In genomic region chr3:112456147-112456546, GRCh38 we compare ENCODE assay signal across 1 cellular context.
TF ChIP-seq lines count a peak whose summit lies in the region.

No MANE protein-coding gene starts in this region.

TF ChIP-seq in GM12878, 131 proteins besides CTCF, POLR2A, EP300 and RAD21 (continued from another document and continues in another):
- no peak for TF ChIP-seq ZBTB40 (IDR thresholded peaks at IDR 0.05; ENCODE audit: borderline replicate concordance)
- TF ChIP-seq PAX5 (IDR thresholded peaks at IDR 0.05; ENCODE audit: borderline replicate concordance, low read depth, low read length), result 0 out of 2 replicates have a peak, but pooled peaks have one; percentile 27
- peak; percentile 65 for TF ChIP-seq TCF12 (IDR thresholded peaks at IDR 0.05; ENCODE audit: low read depth, low read length)
- peak; percentile 98 for TF ChIP-seq ZNF24 (IDR thresholded peaks at IDR 0.05)
- no peak for TF ChIP-seq IRF4 (IDR thresholded peaks at IDR 0.05; ENCODE audit: low read depth, low read length)
- TF ChIP-seq, protein P1, sequence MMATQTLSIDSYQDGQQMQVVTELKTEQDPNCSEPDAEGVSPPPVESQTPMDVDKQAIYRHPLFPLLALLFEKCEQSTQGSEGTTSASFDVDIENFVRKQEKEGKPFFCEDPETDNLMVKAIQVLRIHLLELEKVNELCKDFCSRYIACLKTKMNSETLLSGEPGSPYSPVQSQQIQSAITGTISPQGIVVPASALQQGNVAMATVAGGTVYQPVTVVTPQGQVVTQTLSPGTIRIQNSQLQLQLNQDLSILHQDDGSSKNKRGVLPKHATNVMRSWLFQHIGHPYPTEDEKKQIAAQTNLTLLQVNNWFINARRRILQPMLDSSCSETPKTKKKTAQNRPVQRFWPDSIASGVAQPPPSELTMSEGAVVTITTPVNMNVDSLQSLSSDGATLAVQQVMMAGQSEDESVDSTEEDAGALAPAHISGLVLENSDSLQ (IDR thresholded peaks at IDR 0.05), result peak; percentile 29; the same call in 1 of the 2 replicates
- TF ChIP-seq SMC3 (IDR thresholded peaks at IDR 0.05; ENCODE audit: borderline replicate concordance, low read length), result peak; percentile 4; the same call in 1 of the 2 replicates
- TF ChIP-seq CUX1 (IDR thresholded peaks at IDR 0.05; ENCODE audit: insufficient replicate concordance, low read depth, low read length), result peak; percentile 90
- TF ChIP-seq RFX5 (IDR thresholded peaks at IDR 0.05; ENCODE audit: low read depth, low read length), result no peak
- peak; percentile 50 for TF ChIP-seq NR2F1 (conservative IDR thresholded peaks at IDR 0.05)
- TF ChIP-seq, protein P2, sequence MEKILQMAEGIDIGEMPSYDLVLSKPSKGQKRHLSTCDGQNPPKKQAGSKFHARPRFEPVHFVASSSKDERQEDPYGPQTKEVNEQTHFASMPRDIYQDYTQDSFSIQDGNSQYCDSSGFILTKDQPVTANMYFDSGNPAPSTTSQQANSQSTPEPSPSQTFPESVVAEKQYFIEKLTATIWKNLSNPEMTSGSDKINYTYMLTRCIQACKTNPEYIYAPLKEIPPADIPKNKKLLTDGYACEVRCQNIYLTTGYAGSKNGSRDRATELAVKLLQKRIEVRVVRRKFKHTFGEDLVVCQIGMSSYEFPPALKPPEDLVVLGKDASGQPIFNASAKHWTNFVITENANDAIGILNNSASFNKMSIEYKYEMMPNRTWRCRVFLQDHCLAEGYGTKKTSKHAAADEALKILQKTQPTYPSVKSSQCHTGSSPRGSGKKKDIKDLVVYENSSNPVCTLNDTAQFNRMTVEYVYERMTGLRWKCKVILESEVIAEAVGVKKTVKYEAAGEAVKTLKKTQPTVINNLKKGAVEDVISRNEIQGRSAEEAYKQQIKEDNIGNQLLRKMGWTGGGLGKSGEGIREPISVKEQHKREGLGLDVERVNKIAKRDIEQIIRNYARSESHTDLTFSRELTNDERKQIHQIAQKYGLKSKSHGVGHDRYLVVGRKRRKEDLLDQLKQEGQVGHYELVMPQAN (conservative IDR thresholded peaks at IDR 0.05), result no peak
- peak; percentile 92 for TF ChIP-seq MEF2A (IDR thresholded peaks at IDR 0.05; ENCODE audit: insufficient read depth, low read depth, low read length)
- TF ChIP-seq WRNIP1 (IDR thresholded peaks at IDR 0.05; ENCODE audit: borderline replicate concordance, low read depth, low read length), result no peak
- no peak for TF ChIP-seq BRCA1 (IDR thresholded peaks at IDR 0.05; ENCODE audit: low read depth, low read length)
- TF ChIP-seq MTA3 (IDR thresholded peaks at IDR 0.05; ENCODE audit: borderline replicate concordance, low read length), result peak; percentile 69; the same call in 1 of the 2 replicates
- TF ChIP-seq CREM (IDR thresholded peaks at IDR 0.05; ENCODE audit: low read depth), result 0 out of 2 replicates have a peak, but pooled peaks have one; percentile 12
- TF ChIP-seq, protein P3, sequence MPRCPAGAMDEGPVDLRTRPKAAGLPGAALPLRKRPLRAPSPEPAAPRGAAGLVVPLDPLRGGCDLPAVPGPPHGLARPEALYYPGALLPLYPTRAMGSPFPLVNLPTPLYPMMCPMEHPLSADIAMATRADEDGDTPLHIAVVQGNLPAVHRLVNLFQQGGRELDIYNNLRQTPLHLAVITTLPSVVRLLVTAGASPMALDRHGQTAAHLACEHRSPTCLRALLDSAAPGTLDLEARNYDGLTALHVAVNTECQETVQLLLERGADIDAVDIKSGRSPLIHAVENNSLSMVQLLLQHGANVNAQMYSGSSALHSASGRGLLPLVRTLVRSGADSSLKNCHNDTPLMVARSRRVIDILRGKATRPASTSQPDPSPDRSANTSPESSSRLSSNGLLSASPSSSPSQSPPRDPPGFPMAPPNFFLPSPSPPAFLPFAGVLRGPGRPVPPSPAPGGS (IDR thresholded peaks at IDR 0.05; ENCODE audit: borderline replicate concordance, insufficient read depth, low read depth, low read length, poor library complexity, severe bottlenecking), result peak; percentile 96
- TF ChIP-seq KAT2A (conservative IDR thresholded peaks at IDR 0.05; ENCODE audit: control insufficient read depth, low read depth, low read length), result no peak
- peak; percentile 45; the same call in 1 of the 2 replicates for TF ChIP-seq NBN (IDR thresholded peaks at IDR 0.05)
- peak; percentile 72; the same call in 1 of the 2 replicates for TF ChIP-seq ZBED1 (IDR thresholded peaks at IDR 0.05; ENCODE audit: borderline replicate concordance)
- TF ChIP-seq SIN3A (IDR thresholded peaks at IDR 0.05; ENCODE audit: low read depth, low read length), result no peak
- TF ChIP-seq EZH2 (IDR thresholded peaks at IDR 0.05; ENCODE audit: borderline replicate concordance, control insufficient read depth, low read depth, low read length), result no peak
- peak; percentile 62 for TF ChIP-seq JUNB (IDR thresholded peaks at IDR 0.05)
- TF ChIP-seq SIX5 (IDR thresholded peaks at IDR 0.05; ENCODE audit: low read depth, low read length, severe bottlenecking), result no peak
- TF ChIP-seq ATF7 (IDR thresholded peaks at IDR 0.05; ENCODE audit: low read depth), result peak; percentile 88
- TF ChIP-seq, protein P4, sequence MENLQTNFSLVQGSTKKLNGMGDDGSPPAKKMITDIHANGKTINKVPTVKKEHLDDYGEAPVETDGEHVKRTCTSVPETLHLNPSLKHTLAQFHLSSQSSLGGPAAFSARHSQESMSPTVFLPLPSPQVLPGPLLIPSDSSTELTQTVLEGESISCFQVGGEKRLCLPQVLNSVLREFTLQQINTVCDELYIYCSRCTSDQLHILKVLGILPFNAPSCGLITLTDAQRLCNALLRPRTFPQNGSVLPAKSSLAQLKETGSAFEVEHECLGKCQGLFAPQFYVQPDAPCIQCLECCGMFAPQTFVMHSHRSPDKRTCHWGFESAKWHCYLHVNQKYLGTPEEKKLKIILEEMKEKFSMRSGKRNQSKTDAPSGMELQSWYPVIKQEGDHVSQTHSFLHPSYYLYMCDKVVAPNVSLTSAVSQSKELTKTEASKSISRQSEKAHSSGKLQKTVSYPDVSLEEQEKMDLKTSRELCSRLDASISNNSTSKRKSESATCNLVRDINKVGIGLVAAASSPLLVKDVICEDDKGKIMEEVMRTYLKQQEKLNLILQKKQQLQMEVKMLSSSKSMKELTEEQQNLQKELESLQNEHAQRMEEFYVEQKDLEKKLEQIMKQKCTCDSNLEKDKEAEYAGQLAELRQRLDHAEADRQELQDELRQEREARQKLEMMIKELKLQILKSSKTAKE (IDR thresholded peaks at IDR 0.05; ENCODE audit: low read depth, poor library complexity, severe bottlenecking), result peak; percentile 53
- no peak for TF ChIP-seq RELA (IDR thresholded peaks at IDR 0.05; ENCODE audit: borderline replicate concordance, partially characterized antibody)
- no peak for TF ChIP-seq MXI1 (IDR thresholded peaks at IDR 0.05; ENCODE audit: low read depth, low read length)
- TF ChIP-seq BCL11A (IDR thresholded peaks at IDR 0.05; ENCODE audit: low read depth, low read length), result 0 out of 2 replicates have a peak, but pooled peaks have one; percentile 13
- peak in 1 of 2 experiments; percentile 40; a peak in 2 of 4 replicates for TF ChIP-seq IKZF2 (IDR thresholded peaks at IDR 0.05)
- peak in 1 of 2 experiments; percentile 29; a peak in 1 of 4 replicates for TF ChIP-seq SRF (IDR thresholded peaks at IDR 0.05; ENCODE audit: low read depth in 2 of 2, low read length in 2 of 2)
- peak; percentile 69 for TF ChIP-seq MTA2 (IDR thresholded peaks at IDR 0.05; ENCODE audit: low read depth)
- TF ChIP-seq DPF2 (IDR thresholded peaks at IDR 0.05), result no peak
- 0 out of 2 replicates have a peak, but pooled peaks have one; percentile 64 for TF ChIP-seq MYB (IDR thresholded peaks at IDR 0.05; ENCODE audit: borderline replicate concordance, low read depth, low read length)
- no peak for TF ChIP-seq RB1 (IDR thresholded peaks at IDR 0.05; ENCODE audit: borderline replicate concordance)
- TF ChIP-seq MEF2B (IDR thresholded peaks at IDR 0.05; ENCODE audit: partially characterized antibody, poor library complexity, severe bottlenecking), result peak; percentile 94
- TF ChIP-seq, protein P5, sequence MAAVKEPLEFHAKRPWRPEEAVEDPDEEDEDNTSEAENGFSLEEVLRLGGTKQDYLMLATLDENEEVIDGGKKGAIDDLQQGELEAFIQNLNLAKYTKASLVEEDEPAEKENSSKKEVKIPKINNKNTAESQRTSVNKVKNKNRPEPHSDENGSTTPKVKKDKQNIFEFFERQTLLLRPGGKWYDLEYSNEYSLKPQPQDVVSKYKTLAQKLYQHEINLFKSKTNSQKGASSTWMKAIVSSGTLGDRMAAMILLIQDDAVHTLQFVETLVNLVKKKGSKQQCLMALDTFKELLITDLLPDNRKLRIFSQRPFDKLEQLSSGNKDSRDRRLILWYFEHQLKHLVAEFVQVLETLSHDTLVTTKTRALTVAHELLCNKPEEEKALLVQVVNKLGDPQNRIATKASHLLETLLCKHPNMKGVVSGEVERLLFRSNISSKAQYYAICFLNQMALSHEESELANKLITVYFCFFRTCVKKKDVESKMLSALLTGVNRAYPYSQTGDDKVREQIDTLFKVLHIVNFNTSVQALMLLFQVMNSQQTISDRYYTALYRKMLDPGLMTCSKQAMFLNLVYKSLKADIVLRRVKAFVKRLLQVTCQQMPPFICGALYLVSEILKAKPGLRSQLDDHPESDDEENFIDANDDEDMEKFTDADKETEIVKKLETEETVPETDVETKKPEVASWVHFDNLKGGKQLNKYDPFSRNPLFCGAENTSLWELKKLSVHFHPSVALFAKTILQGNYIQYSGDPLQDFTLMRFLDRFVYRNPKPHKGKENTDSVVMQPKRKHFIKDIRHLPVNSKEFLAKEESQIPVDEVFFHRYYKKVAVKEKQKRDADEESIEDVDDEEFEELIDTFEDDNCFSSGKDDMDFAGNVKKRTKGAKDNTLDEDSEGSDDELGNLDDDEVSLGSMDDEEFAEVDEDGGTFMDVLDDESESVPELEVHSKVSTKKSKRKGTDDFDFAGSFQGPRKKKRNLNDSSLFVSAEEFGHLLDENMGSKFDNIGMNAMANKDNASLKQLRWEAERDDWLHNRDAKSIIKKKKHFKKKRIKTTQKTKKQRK (IDR thresholded peaks at IDR 0.05; ENCODE audit: low read depth, low read length), result no peak
